16 cellular contexts compared by ENCODE assay signal in the genomic region with DNA sequence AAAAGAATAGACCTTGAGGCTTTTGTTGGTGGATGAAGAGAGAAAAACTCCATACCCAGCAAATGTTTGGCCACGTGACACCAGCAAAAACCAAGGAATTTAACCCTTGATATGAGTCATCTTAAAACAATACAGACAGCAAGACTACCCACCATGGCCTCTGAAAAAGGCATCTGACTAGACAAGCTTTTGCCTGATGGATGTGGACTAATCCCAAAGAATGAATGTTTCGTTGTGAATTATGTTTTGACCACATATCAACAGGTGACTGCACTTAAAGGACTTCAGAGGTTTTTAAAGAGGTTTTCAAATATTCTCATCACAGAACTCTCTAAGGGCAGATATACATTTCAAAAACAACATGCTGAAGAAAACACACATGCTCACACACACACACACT.
DNase-seq lines count a peak whose midpoint lies in the region; ATAC-seq and TF ChIP-seq lines count a peak whose summit lies in the region.
"Had no signal": no experiment of that assay in that cellular context is flagged by ENCODE, and none has a peak within 500 bp of the region (broad histone marks: within the 10 kb centered on the region; RNA-seq: fewer than 3 reads in every experiment).

No MANE protein-coding gene starts in this region.

- H3K27me3 Mint-ChIP-seq in activated T-cell treated with anti-CD3 and anti-CD28 coated beads, Interleukin-2, amount 50 U/mL, for 24 hours: no peaks in the 10 kb centered on the region

- H3K9me3 Mint-ChIP-seq in activated T-cell treated with anti-CD3 and anti-CD28 coated beads, Interleukin-2, amount 50 U/mL, for 24 hours: no peaks in the 10 kb centered on the region

- ATAC-seq in HG02798 (IDR thresholded peaks at IDR 0.05; ENCODE audit: poor library complexity, unreplicated experiment): no peak
- ATAC-seq: A549, heart right ventricle had no signal

- no peaks in the 10 kb centered on the region for H3K4me1 Mint-ChIP-seq in activated T-cell treated with anti-CD3 and anti-CD28 coated beads, Interleukin-2, amount 50 U/mL, for 24 hours (ENCODE audit: low read depth)
- H3K4me1 Mint-ChIP-seq: IgD-negative memory B cell had no signal

- in situ Hi-C loops in astrocyte of the cerebellum (cut with HindIII; ENCODE audit: low sequenced_read_pairs): no loop called here

- H3K27ac ChIP-seq in ACC112 (ENCODE audit: low read depth, low read length): peak overlapping the region; percentile 34; the same call in 1 of the 2 replicates
- H3K27ac ChIP-seq: A549, heart right ventricle had no signal

- TF ChIP-seq CTCF in astrocyte of the cerebellum (IDR thresholded peaks at IDR 0.05; ENCODE audit: low read depth, low read length, missing control alignments): no peak

- no peaks in the 10 kb centered on the region for H3K27me3 ChIP-seq in ACC112 (ENCODE audit: insufficient read depth, low read length)
- H3K27me3 ChIP-seq: heart right ventricle had no signal

- H3K79me2 ChIP-seq in ACC112 (ENCODE audit: control insufficient read depth, insufficient read depth, low read length, unreplicated experiment): no peaks in the 10 kb centered on the region

- H3K4me3 Mint-ChIP-seq in activated T-cell treated with anti-CD3 and anti-CD28 coated beads, Interleukin-2, amount 50 U/mL, for 24 hours: no peak overlapping the region
- H3K4me3 Mint-ChIP-seq: IgD-negative memory B cell had no signal

- H2AFZ ChIP-seq in ACC112 (ENCODE audit: low read length, unreplicated experiment): peak overlapping the region; percentile 51

- H3K36me3 Mint-ChIP-seq in activated T-cell treated with anti-CD3 and anti-CD28 coated beads, Interleukin-2, amount 50 U/mL, for 24 hours (ENCODE audit: low read depth): no peaks in the 10 kb centered on the region
- H3K36me3 Mint-ChIP-seq: IgD-negative memory B cell had no signal

- H3K36me3 ChIP-seq in ACC112 (ENCODE audit: insufficient read depth, low read length): no peaks in the 10 kb centered on the region
- H3K36me3 ChIP-seq: heart right ventricle had no signal

- no peak overlapping the region for H3K4me3 ChIP-seq in ACC112 (ENCODE audit: low read depth, low read length)
- H3K4me3 ChIP-seq in astrocyte of the cerebellum (ENCODE audit: low read depth, low read length): no peak overlapping the region
- H3K4me3 ChIP-seq: A549, heart right ventricle, lung had no signal

- H3K4me1 ChIP-seq in ACC112 (ENCODE audit: control insufficient read depth, insufficient read depth, low read length, unreplicated experiment): peaks cover 57% of the 10 kb centered on the region
- H3K4me1 ChIP-seq: A549 had no signal

- DNase-seq in HS-27A (ENCODE audit: low read depth) (peak; percentile 82), astrocyte of the cerebellum (ENCODE audit: low read depth) (peak; percentile 89), hepatic stellate cell (ENCODE audit: low spot score) (peak; percentile 7), globus pallidus (ENCODE audit: low spot score) (no peak)
- no peak for DNase-seq in activated T-cell treated with anti-CD3 and anti-CD28 coated beads, Interleukin-2, amount 50 U/mL, for 24 hours
- DNase-seq in activated T-cell treated with anti-CD3 and anti-CD28 coated beads, Interleukin-2, amount 50 U/mL, for 1 hour: no peak
- DNase-seq: activated CD4-positive, CD25-positive, alpha-beta regulatory T cell; activated CD8-positive, alpha-beta memory T cell treated with anti-CD3 and anti-CD28 coated beads, Interleukin-2, amount 50 U/mL, for 48 hours; heart right ventricle; NCI-H1694 treated with DMSO at 0.1 percent for 48 hours; occipital lobe had no signal

- no peak overlapping the region for H3K27ac Mint-ChIP-seq in activated T-cell treated with anti-CD3 and anti-CD28 coated beads, Interleukin-2, amount 50 U/mL, for 24 hours
- H3K27ac Mint-ChIP-seq: IgD-negative memory B cell had no signal

Comparison
In these comparisons a context has a peak if more than half of its experiments do, and no peak if none do; other contexts are left out.
1. DNase-seq: peak in HS-27A (single experiment), astrocyte of the cerebellum (single experiment) and hepatic stellate cell (single experiment); none in activated T-cell treated with anti-CD3 and anti-CD28 coated beads, Interleukin-2, amount 50 U/mL, for 24 hours (single experiment), activated T-cell treated with anti-CD3 and anti-CD28 coated beads, Interleukin-2, amount 50 U/mL, for 1 hour (single experiment) and globus pallidus (single experiment).